ENCODE assay signal across 19 cellular contexts in the genomic region with DNA sequence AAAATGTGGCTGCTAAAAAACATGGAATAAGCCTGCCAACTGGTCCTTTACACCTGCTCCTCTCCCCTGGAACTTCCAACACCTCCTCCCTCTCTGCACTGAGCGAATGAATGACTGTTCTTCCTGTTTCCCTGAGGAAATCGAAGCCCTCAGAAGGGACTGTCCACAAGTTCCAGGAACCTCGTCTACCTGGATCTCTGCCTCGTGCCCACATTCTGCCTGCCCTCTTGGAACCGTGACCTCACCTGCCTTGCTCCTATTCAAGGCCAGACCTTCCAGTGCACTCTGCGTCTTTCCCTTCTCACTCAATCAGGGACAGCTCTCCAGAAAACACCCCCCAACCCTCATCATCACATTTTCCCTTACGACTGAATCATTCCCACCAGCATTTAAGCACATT.
"Had no signal": no experiment of that assay in that cellular context is flagged by ENCODE, and none has a peak within 500 bp of the region (broad histone marks: within the 10 kb centered on the region; RNA-seq: fewer than 3 reads in every experiment).

No MANE protein-coding gene starts in this region.

- H3K27me3 ChIP-seq: heart left ventricle, tibial artery, upper lobe of right lung had no signal

- H3K27ac ChIP-seq: coronary artery, heart left ventricle, left ventricle myocardium inferior, lower lobe of right lung, psoas muscle, tibial artery, upper lobe of right lung had no signal

- H3K4me1 Mint-ChIP-seq: nephron had no signal

- H3K36me3 ChIP-seq: left ventricle myocardium inferior, lower lobe of right lung, tibial artery, upper lobe of right lung had no signal

- H3K36me3 Mint-ChIP-seq: mesothelial cell of epicardium, naive B cell had no signal

- H3K27ac Mint-ChIP-seq: memory B cell, mesothelial cell of epicardium, nephron had no signal

- FAIRE-seq: frontal cortex had no signal

- H3K4me3 ChIP-seq: coronary artery, heart left ventricle, left ventricle myocardium inferior, lower lobe of right lung, psoas muscle, tibial artery, upper lobe of right lung had no signal

- H3K9me3 ChIP-seq: lower lobe of right lung, psoas muscle, tibial artery, upper lobe of right lung had no signal

- ATAC-seq: heart left ventricle, lower lobe of right lung, psoas muscle, sciatic nerve, upper lobe of right lung had no signal

- DNase-seq: effector CD8-positive, alpha-beta T cell; heart left ventricle; hippocampal formation; kidney glomerular epithelial cell; left ventricle myocardium inferior; lower lobe of right lung; naive B cell; psoas muscle; retina; stimulated activated CD4-positive, alpha-beta T cell treated with anti-CD3 and anti-CD28 coated beads, Interleukin-2, amount 100 ng/mL, for 24 hours; stimulated activated naive CD4-positive, alpha-beta T cell treated with Interleukin-2 at 50 U/mL for 16 hours; tibial artery; upper lobe of right lung had no signal

- H3K4me3 Mint-ChIP-seq: memory B cell, mesothelial cell of epicardium had no signal
